Comparison of ENCODE assay signal across 19 cellular contexts in genomic region chr12:114701104-114701414, GRCh38. TPM values are rescaled to one million over a fixed set of nuclear protein-coding genes. Genes with fewer than 3 reads are reported as not detected.
DNase-seq lines count a peak whose midpoint lies in the region; ATAC-seq, FAIRE-seq and TF ChIP-seq lines count a peak whose summit lies in the region.
"Had no signal": no experiment of that assay in that cellular context is flagged by ENCODE, and none has a peak within 500 bp of the region (broad histone marks: within the 10 kb centered on the region; RNA-seq: fewer than 3 reads in every experiment).

No MANE protein-coding gene starts in this region.

- H3K27me3 ChIP-seq in GM23248 (replicated peaks; ENCODE audit: insufficient read depth) (peaks cover 7% of the 10 kb centered on the region), bronchial epithelial cell (ENCODE audit: control insufficient read depth, insufficient read depth, low read length) (peaks cover 24% of the 10 kb centered on the region), trophoblast cell (ENCODE audit: insufficient read depth, low read length) (no peaks in the 10 kb centered on the region)
- H3K27me3 ChIP-seq: BE2C had no signal

- no peak overlapping the region for H2AK5ac ChIP-seq in trophoblast cell (ENCODE audit: low read length)

- H3K36me3 ChIP-seq in GM23248 (ENCODE audit: low read depth) (no peaks in the 10 kb centered on the region), bronchial epithelial cell (ENCODE audit: control insufficient read depth, insufficient read depth, low read length) (no peaks in the 10 kb centered on the region), trophoblast cell (ENCODE audit: control insufficient read depth in 1 of 2, insufficient read depth in 2 of 2, low read length in 2 of 2) (peaks cover 2% of the 10 kb centered on the region in 2 experiments)
- H3K36me3 ChIP-seq: BE2C, Peyer's patch had no signal

- H3K9me3 ChIP-seq in GM23248 (ENCODE audit: low read depth) (no peaks in the 10 kb centered on the region), trophoblast cell (ENCODE audit: insufficient read depth, low read depth, low read length) (no peaks in the 10 kb centered on the region)
- H3K9me3 ChIP-seq: BE2C, Caco-2, Peyer's patch had no signal

- H3K9ac ChIP-seq in GM23248 (no peak overlapping the region), trophoblast cell (ENCODE audit: low read length) (no peak overlapping the region)

- H3K4me3 ChIP-seq in GM23248 (no peak overlapping the region), bronchial epithelial cell (ENCODE audit: low read depth, low read length) (no peak overlapping the region), trophoblast cell (ENCODE audit: low read depth, low read length) (no peak overlapping the region)
- H3K4me3 ChIP-seq: Peyer's patch had no signal

- peak; percentile 16 for DNase-seq in GM23248
- peak; percentile 6 for DNase-seq in bronchial epithelial cell (ENCODE audit: low read depth)
- DNase-seq in islet precursor cell = peak; percentile 73
- no peak for DNase-seq in trophoblast cell
- no peak for DNase-seq in NCI-H1105 (lab: John Stamatoyannopoulos, UW)
- no peak for DNase-seq in natural killer cell
- no peak for DNase-seq in HT-29 (ENCODE audit: low spot score)
- DNase-seq: BE2C; Caco-2; CD4-positive, alpha-beta T cell; DMS153; GF-D8; Kasumi-1; NCI-H1105 treated with DMSO at 0.1 percent for 48 hours; NCI-H1694; NCI-H2081 treated with DMSO at 0.1 percent for 48 hours; Peyer's patch; Right ventricle myocardium superior had no signal

- 71 to 79% methylated on average over 3 of the region's 3 CpGs for WGBS in GM23248 (ENCODE audit: low coverage in 1 of 2, low lambda C conversion rate in 2 of 2, missing lambda C conversion rate in 2 of 2), 2 experiments
- no CpG with 5 or more reads among the region's 3 CpGs for WGBS in trophoblast cell (ENCODE audit: extremely low coverage, insufficient coverage, insufficient read length)

- no peak overlapping the region for H3K23ac ChIP-seq in trophoblast cell (ENCODE audit: low read length)

- no peak overlapping the region for H3K4ac ChIP-seq in trophoblast cell (ENCODE audit: low read depth, low read length)

- no peaks in the 10 kb centered on the region for H3F3A ChIP-seq in GM23248 (ENCODE audit: insufficient read depth)

- H3K27ac ChIP-seq in GM23248 = no peak overlapping the region
- H3K27ac ChIP-seq in trophoblast cell (ENCODE audit: low read depth, low read length) = no peak overlapping the region
- H3K27ac ChIP-seq: Peyer's patch had no signal

- no peak overlapping the region for H3K14ac ChIP-seq in trophoblast cell (ENCODE audit: low read length)

- H4K8ac ChIP-seq in trophoblast cell (ENCODE audit: low read depth, low read length) = no peak overlapping the region

- no peak overlapping the region for H4K12ac ChIP-seq in trophoblast cell (ENCODE audit: low read depth, low read length)

- no peak overlapping the region for H2BK120ac ChIP-seq in trophoblast cell (ENCODE audit: insufficient read depth, low read length, poor library complexity)

- H2BK12ac ChIP-seq in trophoblast cell (ENCODE audit: low read length) = no peak overlapping the region

- no peaks in the 10 kb centered on the region for H3K4me1 Mint-ChIP-seq in natural killer cell

- no peak overlapping the region for H2BK5ac ChIP-seq in trophoblast cell (ENCODE audit: low read depth, low read length, poor library complexity)

- H4K91ac ChIP-seq in trophoblast cell (ENCODE audit: low read depth, low read length) = peak overlapping the region; percentile 99

- H3K4me1 ChIP-seq in GM23248 (ENCODE audit: insufficient read depth) = peaks cover 13% of the 10 kb centered on the region
- peaks cover 27 to 56% of the 10 kb centered on the region in 2 experiments for H3K4me1 ChIP-seq in trophoblast cell (ENCODE audit: control insufficient read depth in 1 of 2, insufficient read depth in 2 of 2, low read length in 2 of 2)

- H3K79me2 ChIP-seq in GM23248 (ENCODE audit: insufficient read depth) = no peaks in the 10 kb centered on the region
- peaks cover 26% of the 10 kb centered on the region for H3K79me2 ChIP-seq in trophoblast cell (ENCODE audit: control insufficient read depth, insufficient read depth, low read length, poor library complexity)

- no peak for TF ChIP-seq CTCF in bronchial epithelial cell (IDR thresholded peaks at IDR 0.05; ENCODE audit: insufficient read depth, low read length, severe bottlenecking)
- no peak for TF ChIP-seq CTCF in natural killer cell (IDR thresholded peaks at IDR 0.05)

- intact Hi-C loops in natural killer cell (cut with micrococcal nuclease) = no loop called here

- no peak for ATAC-seq in natural killer cell

- H3K27ac Mint-ChIP-seq in natural killer cell = no peak overlapping the region
- H3K27ac Mint-ChIP-seq: CD4-positive, alpha-beta T cell had no signal

- FAIRE-seq in bronchial epithelial cell (lab: Jason Lieb, UNC) = no peak
- FAIRE-seq: GM19239 had no signal

- no peak overlapping the region for H2AFZ ChIP-seq in GM23248
- H2AFZ ChIP-seq in trophoblast cell (ENCODE audit: insufficient read depth, low read length, poor library complexity) = no peak overlapping the region

- no peak overlapping the region for H3K4me3 Mint-ChIP-seq in natural killer cell
- H3K4me3 Mint-ChIP-seq: CD4-positive, alpha-beta T cell had no signal

- in situ Hi-C loops in GM23248 (cut with MboI) = no loop called here

- peaks cover 51 to 61% of the 10 kb centered on the region in 2 donors for H3K27me3 Mint-ChIP-seq in natural killer cell (ENCODE audit: low read depth in 2 of 2)

- no peak overlapping the region for H3K18ac ChIP-seq in trophoblast cell (ENCODE audit: low read length)

- H3K4me2 ChIP-seq in GM23248 (ENCODE audit: unreplicated experiment) (no peak overlapping the region), trophoblast cell (ENCODE audit: low read length) (no peak overlapping the region)

- H3K36me3 Mint-ChIP-seq in natural killer cell = no peaks in the 10 kb centered on the region

- H3K79me1 ChIP-seq in trophoblast cell (ENCODE audit: low read length) = peaks cover 80% of the 10 kb centered on the region

- H3K9me2 ChIP-seq in GM23248 (ENCODE audit: insufficient read depth) = no peaks in the 10 kb centered on the region

- H4K20me1 ChIP-seq in GM23248 (ENCODE audit: insufficient read depth) = no peaks in the 10 kb centered on the region

- H3K9me3 Mint-ChIP-seq in natural killer cell = peaks cover 0 to 3% of the 10 kb centered on the region in 2 donors
- H3K9me3 Mint-ChIP-seq: CD4-positive, alpha-beta T cell had no signal

RNA-seq across cellular contexts. Expression of gene TBX3, which starts 17.1 kb away (rescaled TPM):
- total RNA-seq in GM23248 (2014; rRNA removed; shearing (Covaris generic)) = 25.1 and 34.0 TPM in 2 replicates
- polyA plus RNA-seq in GM23248 (2016; fragmentation: Nextera tagmentation; extraction: Ambion mirVana) = 29.2 TPM in 2 replicates
- total RNA-seq in bronchial epithelial cell = 0.38 and 1.3 TPM in 2 replicates
- polyA plus RNA-seq in trophoblast cell (2013) = 292 and 302 TPM in 2 replicates
- total RNA-seq in natural killer cell = under 1 TPM in 1 of 3 donors, not detected in 2; 0.05 TPM
- total RNA-seq in HT-29 (2014; rRNA removed; shearing (Covaris generic)) = 15.6 and 16.2 TPM in 2 replicates

Comparison
In these comparisons a context has a peak if more than half of its experiments do, and no peak if none do; other contexts are left out.
1. DNase-seq: peak in GM23248 (single experiment), bronchial epithelial cell (single experiment) and islet precursor cell (single experiment); none in trophoblast cell (0 of 2), NCI-H1105 (single experiment), natural killer cell (single experiment) and HT-29 (single experiment).